Comparison of ENCODE assay signal across 12 cellular contexts in genomic region chr5:96788112-96788749, GRCh38. TPM values are rescaled to one million over a fixed set of nuclear protein-coding genes. Genes with fewer than 3 reads are reported as not detected.
A peak's percentile ranks its signal among the peaks of the same experiment; 100 is the strongest.
DNase-seq lines count a peak whose midpoint lies in the region; ATAC-seq and TF ChIP-seq lines count a peak whose summit lies in the region.
"Had no signal": no experiment of that assay in that cellular context is flagged by ENCODE, and none has a peak within 500 bp of the region (broad histone marks: within the 10 kb centered on the region; RNA-seq: fewer than 3 reads in every experiment).

No MANE protein-coding gene starts in this region.

- peaks cover 70% of the 10 kb centered on the region for H3K36me3 Mint-ChIP-seq in T-helper 2 cell treated with Interferon-gamma antibody and Interleukin-4, amounts not matched to agents 5 μg/mL and 100 μg/mL, for 36 hours (ENCODE audit: low read depth)
- peaks cover 3% of the 10 kb centered on the region for H3K36me3 Mint-ChIP-seq in T-helper 17 cell (ENCODE audit: low read depth)
- peaks cover 100% of the 10 kb centered on the region for H3K36me3 Mint-ChIP-seq in stimulated activated effector memory CD8-positive, alpha-beta T cell treated with anti-CD3 and anti-CD28 coated beads, Interleukin-12 subunit alpha, Interleukin-12 subunit beta, amount 100 ng/mL, for 72 hours

- H3K27me3 ChIP-seq in heart right ventricle (no peaks in the 10 kb centered on the region), breast epithelium (no peaks in the 10 kb centered on the region)

- ATAC-seq in T-helper 17 cell: peak; percentile 42
- peak in 5 of 8 donors; percentile 12 to 68 (median 38) for ATAC-seq in heart right ventricle
- peak; percentile 57 for ATAC-seq in stimulated activated effector memory CD8-positive, alpha-beta T cell treated with anti-CD3 and anti-CD28 coated beads, Interleukin-12 subunit alpha, Interleukin-12 subunit beta, amount 100 ng/mL, for 72 hours
- ATAC-seq in HG03135 (IDR thresholded peaks at IDR 0.05; ENCODE audit: unreplicated experiment): no peak

- 82 to 86% methylated on average over 5 of the region's 5 CpGs for WGBS in heart right ventricle, 2 donors

- no peaks in the 10 kb centered on the region for H3K9me3 ChIP-seq in T-helper 17 cell (ENCODE audit: control insufficient read depth, low read length, poor library complexity, severe bottlenecking)
- H3K9me3 ChIP-seq in heart right ventricle: peaks cover 0 to 11% (median 0%) of the 10 kb centered on the region in 11 donors
- peaks cover 0 to 5% of the 10 kb centered on the region in 2 donors for H3K9me3 ChIP-seq in breast epithelium

- H3K27me3 Mint-ChIP-seq in T-helper 2 cell treated with Interferon-gamma antibody and Interleukin-4, amounts not matched to agents 5 μg/mL and 100 μg/mL, for 36 hours (ENCODE audit: low read depth): no peaks in the 10 kb centered on the region
- no peaks in the 10 kb centered on the region for H3K27me3 Mint-ChIP-seq in T-helper 17 cell
- H3K27me3 Mint-ChIP-seq: central memory CD8-positive, alpha-beta T cell; natural killer cell treated with Interleukin-12 subunit alpha and Interleukin-12 subunit beta and Interleukin-15 and Interleukin-18, amount 100 ng/mL, for 72 hours had no signal

- no peak for DNase-seq in T-helper 2 cell treated with Interferon-gamma antibody and Interleukin-4, amounts not matched to agents 5 μg/mL and 100 μg/mL, for 36 hours (ENCODE audit: low spot score)
- DNase-seq in T-helper 2 cell: no peak
- DNase-seq in T-helper 17 cell: no peak
- DNase-seq in heart right ventricle: no peak
- DNase-seq in stimulated activated effector memory CD8-positive, alpha-beta T cell treated with anti-CD3 and anti-CD28 coated beads, Interleukin-12 subunit alpha, Interleukin-12 subunit beta, amount 100 ng/mL, for 72 hours (ENCODE audit: low spot score in 2 of 2): no peak
- no peak for DNase-seq in breast epithelium (ENCODE audit: low spot score in 2 of 2)
- no peak for DNase-seq in NCI-H2171 (lab: John Stamatoyannopoulos, UW)
- DNase-seq: RPMI8226, small intestine had no signal

- no peak for TF ChIP-seq POLR2A in breast epithelium (IDR thresholded peaks at IDR 0.05)

- no peaks in the 10 kb centered on the region for H3K9me3 Mint-ChIP-seq in T-helper 2 cell treated with Interferon-gamma antibody and Interleukin-4, amounts not matched to agents 5 μg/mL and 100 μg/mL, for 36 hours
- no peaks in the 10 kb centered on the region for H3K9me3 Mint-ChIP-seq in stimulated activated effector memory CD8-positive, alpha-beta T cell treated with anti-CD3 and anti-CD28 coated beads, Interleukin-12 subunit alpha, Interleukin-12 subunit beta, amount 100 ng/mL, for 72 hours
- H3K9me3 Mint-ChIP-seq: central memory CD8-positive, alpha-beta T cell; natural killer cell treated with Interleukin-12 subunit alpha and Interleukin-12 subunit beta and Interleukin-15 and Interleukin-18, amount 100 ng/mL, for 72 hours had no signal

- peaks cover 0 to 100% (median 33%) of the 10 kb centered on the region in 9 donors for H3K36me3 ChIP-seq in heart right ventricle
- no peaks in the 10 kb centered on the region for H3K36me3 ChIP-seq in breast epithelium

- intact Hi-C loops in heart right ventricle (cut with DNase I) (no loop called here), breast epithelium (cut with DNase I; ENCODE audit: low total_unique reads) (no loop called here)

- TF ChIP-seq CTCF in heart right ventricle (IDR thresholded peaks at IDR 0.05) (no peak), breast epithelium (IDR thresholded peaks at IDR 0.05) (no peak)

- peak overlapping the region; percentile 47 for H3K27ac Mint-ChIP-seq in T-helper 2 cell treated with Interferon-gamma antibody and Interleukin-4, amounts not matched to agents 5 μg/mL and 100 μg/mL, for 36 hours
- H3K27ac Mint-ChIP-seq in T-helper 17 cell: peak overlapping the region; percentile 89
- H3K27ac Mint-ChIP-seq in stimulated activated effector memory CD8-positive, alpha-beta T cell treated with anti-CD3 and anti-CD28 coated beads, Interleukin-12 subunit alpha, Interleukin-12 subunit beta, amount 100 ng/mL, for 72 hours: peak overlapping the region; percentile 36

- H3K27ac ChIP-seq in heart right ventricle (no peak overlapping the region), breast epithelium (no peak overlapping the region)

- no peaks in the 10 kb centered on the region for H3K4me1 Mint-ChIP-seq in T-helper 2 cell treated with Interferon-gamma antibody and Interleukin-4, amounts not matched to agents 5 μg/mL and 100 μg/mL, for 36 hours (ENCODE audit: low read depth)
- H3K4me1 Mint-ChIP-seq in T-helper 17 cell: peaks cover 12% of the 10 kb centered on the region
- H3K4me1 Mint-ChIP-seq in stimulated activated effector memory CD8-positive, alpha-beta T cell treated with anti-CD3 and anti-CD28 coated beads, Interleukin-12 subunit alpha, Interleukin-12 subunit beta, amount 100 ng/mL, for 72 hours: peaks cover 13% of the 10 kb centered on the region

- H3K4me3 ChIP-seq in heart right ventricle: no peak overlapping the region
- no peak overlapping the region for H3K4me3 ChIP-seq in breast epithelium

- no peak overlapping the region for H3K4me3 Mint-ChIP-seq in T-helper 2 cell treated with Interferon-gamma antibody and Interleukin-4, amounts not matched to agents 5 μg/mL and 100 μg/mL, for 36 hours
- no peak overlapping the region for H3K4me3 Mint-ChIP-seq in T-helper 17 cell
- no peak overlapping the region for H3K4me3 Mint-ChIP-seq in stimulated activated effector memory CD8-positive, alpha-beta T cell treated with anti-CD3 and anti-CD28 coated beads, Interleukin-12 subunit alpha, Interleukin-12 subunit beta, amount 100 ng/mL, for 72 hours
- H3K4me3 Mint-ChIP-seq: central memory CD8-positive, alpha-beta T cell; natural killer cell treated with Interleukin-12 subunit alpha and Interleukin-12 subunit beta and Interleukin-15 and Interleukin-18, amount 100 ng/mL, for 72 hours had no signal

- H3K4me1 ChIP-seq in heart right ventricle (peaks cover 0 to 14% (median 0%) of the 10 kb centered on the region in 9 donors), breast epithelium (no peaks in the 10 kb centered on the region)

RNA-seq across cellular contexts. Expression of gene ERAP1, which starts 19.5 kb away (rescaled TPM):
- total RNA-seq in T-helper 17 cell (10 to 100 TPM; 70.4 to 79.1 TPM), heart right ventricle (100 to 1,000 TPM in 1 of 10 donors, 10 to 100 TPM in 9; 26.6 to 106 (median 43.6) TPM), breast epithelium (10 to 100 TPM; 37.4 to 49.0 (median 46.7) TPM)
- polyA plus RNA-seq in heart right ventricle: 1 to 10 TPM; 4.4 to 8.1 TPM

Comparison
In these comparisons a context has a peak if more than half of its experiments do, and no peak if none do; other contexts are left out.
1. H3K27ac Mint-ChIP-seq: peak in every context shown above with its lines; median percentile 89 in T-helper 17 cell; 47 in T-helper 2 cell treated with Interferon-gamma antibody and Interleukin-4, amounts not matched to agents 5 μg/mL and 100 μg/mL, for 36 hours; 36 in stimulated activated effector memory CD8-positive, alpha-beta T cell treated with anti-CD3 and anti-CD28 coated beads, Interleukin-12 subunit alpha, Interleukin-12 subunit beta, amount 100 ng/mL, for 72 hours.